ENCODE assay signal across 8 cellular contexts in the genomic region with DNA sequence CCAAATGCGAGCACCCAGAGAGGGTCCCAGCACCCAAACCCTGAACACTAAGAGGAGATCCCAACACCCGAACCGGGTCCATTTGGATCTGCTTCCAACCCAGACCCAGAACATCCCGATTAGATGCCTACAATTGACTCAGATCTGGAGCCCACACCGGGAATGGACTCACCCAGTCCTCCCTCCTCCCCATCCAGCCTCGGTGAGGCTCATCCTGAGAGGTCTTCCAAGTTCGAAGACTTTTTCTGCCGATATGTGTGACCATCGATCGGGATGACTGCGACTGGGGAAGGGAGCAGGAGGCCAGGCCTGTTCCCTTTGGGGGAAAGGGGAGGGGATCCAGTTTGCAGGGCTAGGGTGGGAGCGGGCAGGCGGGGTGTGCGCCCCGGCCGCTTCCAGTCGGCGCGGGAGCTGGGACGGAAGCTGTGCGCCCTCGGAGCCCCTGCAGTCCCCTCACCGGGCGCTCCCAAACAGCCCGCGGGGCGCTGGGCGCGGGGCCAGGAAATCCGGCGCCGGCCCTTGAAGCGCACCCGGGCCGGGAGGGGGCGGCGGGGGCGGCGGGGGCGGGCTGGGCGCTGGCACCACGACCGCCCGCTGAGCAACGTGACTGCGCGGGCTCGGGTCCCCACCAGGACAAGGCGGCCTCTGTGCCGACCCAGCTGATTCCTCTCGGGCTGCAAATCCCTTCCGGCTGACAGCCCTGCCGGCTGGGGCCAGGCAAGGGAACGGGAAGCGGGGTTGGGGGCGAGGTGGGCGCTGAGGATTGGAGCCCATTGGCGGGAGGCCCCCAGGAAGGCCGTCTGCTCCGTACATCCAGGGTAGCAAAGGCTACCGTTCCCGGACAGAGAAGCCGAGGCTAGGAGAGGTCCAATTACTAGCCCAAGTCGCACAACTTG.
A peak's percentile ranks its signal among the peaks of the same experiment; 100 is the strongest.
DNase-seq lines count a peak whose midpoint lies in the region; ATAC-seq and TF ChIP-seq lines count a peak whose summit lies in the region.

No MANE protein-coding gene starts in this region.

- H3K27ac ChIP-seq in CD4-positive, alpha-beta T cell (ENCODE audit: low read depth, low read length), result no peak overlapping the region
- H3K27ac ChIP-seq in coronary artery (no peak overlapping the region), mucosa of rectum (ENCODE audit: low read depth in 2 of 2, low read length in 2 of 2) (no peak overlapping the region)

- H3K4me1 Mint-ChIP-seq in CD4-positive, alpha-beta T cell (ENCODE audit: low read depth), result peaks cover 26% of the 10 kb centered on the region

- POLR2A ChIA-PET in CD4-positive, alpha-beta T cell (lab: Charles Lee), result interaction anchor here (0.8 kb wide), 1 partner anchor 136 kb away, joined by 3 read pairs; no protein-coding TSS in a partner anchor

- H3K36me3 Mint-ChIP-seq in CD4-positive, alpha-beta T cell (ENCODE audit: low read depth), result no peaks in the 10 kb centered on the region

- no peak overlapping the region for H3K27ac Mint-ChIP-seq in CD4-positive, alpha-beta T cell

- no peaks in the 10 kb centered on the region for H3K27me3 Mint-ChIP-seq in CD4-positive, alpha-beta T cell

- intact Hi-C loops in CD4-positive, alpha-beta T cell (cut with DNase I, micrococcal nuclease), result no loop called here

- H3K36me3 ChIP-seq in mucosa of rectum (ENCODE audit: control insufficient read depth in 2 of 2, insufficient read depth in 2 of 2, low read length in 2 of 2), result no peaks in the 10 kb centered on the region

- peak overlapping the region; percentile 36 for H3K4me3 Mint-ChIP-seq in CD4-positive, alpha-beta T cell

- CTCF ChIA-PET in CD4-positive, alpha-beta T cell (lab: Charles Lee), result interaction anchor here (0.9 to 2.8 kb wide), 2 partner anchors 145 to 155 kb away, joined by 3 to 7 read pairs; no protein-coding TSS in a partner anchor

- H3K4me3 ChIP-seq in coronary artery (peak overlapping the region; percentile 77), mucosa of rectum (ENCODE audit: low read length in 2 of 2) (peak overlapping the region; percentile 43 to 44)

- peak; percentile 49 for ATAC-seq in CD4-positive, alpha-beta T cell (ENCODE audit: poor library complexity)

- no peak for TF ChIP-seq CTCF in CD4-positive, alpha-beta T cell (IDR thresholded peaks at IDR 0.05)
- no peak for TF ChIP-seq CTCF in coronary artery (IDR thresholded peaks at IDR 0.05)

- peak in 4 of 10 experiments; percentile 7 to 29 (median 16) for DNase-seq in CD4-positive, alpha-beta T cell
- DNase-seq in NCI-H1105 treated with DMSO at 0.1 percent for 48 hours (lab: John Stamatoyannopoulos, UW) (peak; percentile 23), coronary artery (ENCODE audit: low spot score) (no peak), NCI-H526 treated with DMSO at 0.1 percent for 48 hours (lab: John Stamatoyannopoulos, UW) (no peak), dedifferentiated amniotic fluid mesenchymal stem cell (ENCODE audit: extremely low spot score) (no peak), glomerular visceral epithelial cell (ENCODE audit: extremely low spot score) (no peak), 8988T (no peak)

- no peaks in the 10 kb centered on the region for H3K9me3 Mint-ChIP-seq in CD4-positive, alpha-beta T cell

- no peaks in the 10 kb centered on the region for H3K9me3 ChIP-seq in CD4-positive, alpha-beta T cell (ENCODE audit: control insufficient read depth, low read length)
- no peaks in the 10 kb centered on the region for H3K9me3 ChIP-seq in mucosa of rectum (ENCODE audit: control insufficient read depth in 2 of 2, low read length in 2 of 2)

- H3K4me1 ChIP-seq in mucosa of rectum (ENCODE audit: control insufficient read depth in 2 of 2, insufficient read depth in 2 of 2, low read length in 2 of 2), result peaks cover 3 to 4% of the 10 kb centered on the region in 2 donors

- H3K27me3 ChIP-seq in CD4-positive, alpha-beta T cell (ENCODE audit: control insufficient read depth, insufficient read depth, low read length), result no peaks in the 10 kb centered on the region
- peaks cover 3 to 14% of the 10 kb centered on the region in 2 donors for H3K27me3 ChIP-seq in mucosa of rectum (ENCODE audit: control insufficient read depth in 2 of 2, insufficient read depth in 2 of 2, low read length in 2 of 2)

- peak overlapping the region in 1 of 2 donors; percentile 45 for H3K9ac ChIP-seq in mucosa of rectum (ENCODE audit: low read depth in 1 of 2, low read length in 2 of 2)
